In the genomic region with DNA sequence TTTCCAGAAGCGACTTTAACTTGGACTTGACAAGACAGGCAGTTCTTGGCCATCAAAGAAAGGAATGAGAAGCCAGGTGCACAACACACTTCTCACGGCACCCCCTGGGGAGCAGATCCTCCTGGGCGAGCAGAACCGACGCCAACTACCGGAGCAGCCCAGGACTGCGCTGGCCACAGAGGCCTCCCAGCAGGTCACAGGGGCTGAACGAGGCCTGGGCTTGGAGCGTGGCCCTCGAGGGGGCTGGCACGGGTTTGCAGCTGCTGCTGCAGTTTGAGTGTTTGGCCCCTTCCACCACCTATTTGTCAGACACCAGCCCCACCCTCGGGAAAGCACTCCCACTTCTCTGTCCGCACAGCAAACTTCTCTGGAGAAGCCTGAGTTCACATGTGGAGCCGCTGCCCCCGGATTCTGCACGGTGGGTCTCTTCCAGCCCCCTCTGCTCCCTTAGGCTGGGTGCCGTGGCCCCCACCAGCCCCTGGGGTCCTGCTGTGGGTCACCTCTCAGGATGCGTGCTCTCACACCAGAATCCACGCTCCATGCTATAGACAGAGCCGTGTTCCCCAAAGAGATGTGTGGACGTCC, we compare ENCODE assay signal across 27 cellular contexts.
DNase-seq lines count a peak whose midpoint lies in the region; ATAC-seq, FAIRE-seq and TF ChIP-seq lines count a peak whose summit lies in the region.
"Had no signal": no experiment of that assay in that cellular context is flagged by ENCODE, and none has a peak within 500 bp of the region (broad histone marks: within the 10 kb centered on the region; RNA-seq: fewer than 3 reads in every experiment).

No MANE protein-coding gene starts in this region.

- H3K4me3 ChIP-seq in kidney (ENCODE audit: low read length in 2 of 2) (no peak overlapping the region), spleen (no peak overlapping the region)
- H3K4me3 ChIP-seq: A549, BLaER1, SK-N-MC had no signal

- TF ChIP-seq CTCF in kidney (IDR thresholded peaks at IDR 0.05; ENCODE audit: borderline replicate concordance, extremely low read depth, insufficient read depth) (no peak), spleen (IDR thresholded peaks at IDR 0.05 in 8 of 11, conservative IDR thresholded peaks at IDR 0.05 in 3 of 11) (no peak)

- H3K9ac ChIP-seq in kidney (ENCODE audit: low read length in 2 of 2) = no peak overlapping the region
- H3K9ac ChIP-seq: BLaER1 had no signal

- WGBS in spleen, 5 donors = 75 to 84% (median 78%) methylated on average over 16 to 21 of the region's 21 CpGs

- FAIRE-seq in kidney (lab: Jason Lieb, UNC) = no peak
- FAIRE-seq: A549, GM12891 had no signal

- H3K27ac ChIP-seq in kidney (ENCODE audit: low read depth in 2 of 2, low read length in 2 of 2) = no peak overlapping the region
- H3K27ac ChIP-seq in spleen = no peak overlapping the region
- H3K27ac ChIP-seq: A549, BLaER1, HL-60, SK-N-MC had no signal

- H3K4me1 ChIP-seq in kidney (ENCODE audit: control insufficient read depth in 1 of 2, insufficient read depth in 1 of 2, low read depth in 1 of 2, low read length in 2 of 2) = no peaks in the 10 kb centered on the region
- H3K4me1 ChIP-seq in spleen = no peaks in the 10 kb centered on the region
- H3K4me1 ChIP-seq: A549, BLaER1 had no signal

- no peak for ATAC-seq in HG02938 (IDR thresholded peaks at IDR 0.05; ENCODE audit: unreplicated experiment)
- ATAC-seq: A549, T-cell had no signal

- TF ChIP-seq POLR2A in spleen (IDR thresholded peaks at IDR 0.05) = no peak

- DNase-seq in activated effector memory CD4-positive, alpha-beta T cell treated with anti-CD3 and anti-CD28 coated beads, Interleukin-2, amount 50 U/mL, for 16 hours = peak; percentile 51
- DNase-seq in activated effector memory CD4-positive, alpha-beta T cell treated with Interleukin-2 at 50 U/mL for 16 hours = no peak
- DNase-seq in NCI-H1092 treated with DMSO at 0.1 percent for 48 hours (lab: John Stamatoyannopoulos, UW) = peak; percentile 13
- DNase-seq in kidney = peak; percentile 36
- DNase-seq in spleen = peak; percentile 49
- no peak for DNase-seq in cerebellum (ENCODE audit: low spot score)
- DNase-seq in cardiac septum (ENCODE audit: low spot score) = no peak
- DNase-seq: CD8-positive, alpha-beta memory T cell; DMS53; EL; GOT3; Kasumi-1; MM.1S; NCI-H1105 treated with DMSO at 0.1 percent for 48 hours; NCI-H1930; NCI-H2171; NCI-H446 treated with DMSO at 0.1 percent for 48 hours; NCI-H774; OCI-M1; SHP77; T-cell had no signal

- H3K9me3 ChIP-seq in kidney (ENCODE audit: control insufficient read depth in 1 of 2, low read length in 2 of 2) (no peaks in the 10 kb centered on the region), spleen (no peaks in the 10 kb centered on the region)
- H3K9me3 ChIP-seq: A549, BLaER1 had no signal

- H3K27me3 ChIP-seq in spleen (replicated peaks in 1 of 7) = peaks cover 0 to 24% (median 0%) of the 10 kb centered on the region in 7 donors
- H3K27me3 ChIP-seq: BLaER1 had no signal

- no peaks in the 10 kb centered on the region for H3K36me3 ChIP-seq in kidney (ENCODE audit: control insufficient read depth in 1 of 2, insufficient read depth in 2 of 2, low read length in 2 of 2)
- H3K36me3 ChIP-seq in spleen = no peaks in the 10 kb centered on the region
- H3K36me3 ChIP-seq: BLaER1 had no signal

- intact Hi-C loops in kidney (cut with DNase I) = no loop called here
- intact Hi-C loops in spleen (cut with DNase I; ENCODE audit: low total_unique reads) = no loop called here
- intact Hi-C loops in cardiac septum (cut with DNase I) = no loop called here

Comparison
In these comparisons a context has a peak if more than half of its experiments do, and no peak if none do; other contexts are left out.
1. DNase-seq: peak in activated effector memory CD4-positive, alpha-beta T cell treated with anti-CD3 and anti-CD28 coated beads, Interleukin-2, amount 50 U/mL, for 16 hours (single experiment), NCI-H1092 treated with DMSO at 0.1 percent for 48 hours (single experiment), kidney (single experiment) and spleen (single experiment); none in activated effector memory CD4-positive, alpha-beta T cell treated with Interleukin-2 at 50 U/mL for 16 hours (single experiment), cerebellum (single experiment) and cardiac septum (single experiment).